Comparison of ENCODE assay signal across 15 cellular contexts in the genomic region with DNA sequence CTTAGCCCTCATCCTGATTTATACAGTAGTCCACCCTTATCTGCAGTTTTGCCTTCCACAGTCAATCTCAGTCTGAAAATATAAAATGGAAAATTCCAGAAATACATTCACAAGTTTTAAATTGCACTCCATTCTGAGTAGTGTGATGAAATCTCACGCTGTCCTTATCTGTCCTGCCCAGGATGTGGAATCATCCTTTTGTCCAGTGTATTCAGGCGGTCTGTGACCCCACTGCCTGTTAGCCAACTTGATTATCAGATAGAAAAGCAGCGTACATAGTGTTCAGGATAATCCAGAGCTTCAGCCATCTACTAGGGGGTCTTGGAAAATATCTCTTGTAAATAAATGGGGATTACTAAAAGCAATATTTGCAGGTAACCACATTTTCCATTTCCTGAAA.
DNase-seq lines count a peak whose midpoint lies in the region; ATAC-seq, FAIRE-seq and TF ChIP-seq lines count a peak whose summit lies in the region.
"Had no signal": no experiment of that assay in that cellular context is flagged by ENCODE, and none has a peak within 500 bp of the region (broad histone marks: within the 10 kb centered on the region; RNA-seq: fewer than 3 reads in every experiment).

No MANE protein-coding gene starts in this region.

- ATAC-seq in HepG2 (peak; percentile 48; the same call in 1 of the 3 replicates), right lobe of liver (no peak), left colon (no peak), upper lobe of left lung (ENCODE audit: low FRiP score in 2 of 2) (no peak)
- ATAC-seq: CD8-positive, alpha-beta T cell had no signal

- H2AFZ ChIP-seq in HepG2 (ENCODE audit: low read length), result no peak overlapping the region

- H3K79me2 ChIP-seq in HepG2 (ENCODE audit: insufficient read depth, low read length), result no peaks in the 10 kb centered on the region

- CTCF ChIA-PET in HepG2 (lab: Yijun Ruan, JAX; ENCODE audit: low intra/inter-chr PET ratio, low total read pairs), result no interaction called here

- TF ChIP-seq RAD21 in HepG2 (CRISPR knock-in tag; IDR thresholded peaks at IDR 0.05), result no peak

- H3K36me3 ChIP-seq in HepG2 (replicated peaks in 1 of 2; ENCODE audit: control insufficient read depth in 1 of 2, insufficient read depth in 2 of 2, low read length in 2 of 2), result no peaks in the 10 kb centered on the region
- H3K36me3 ChIP-seq in right lobe of liver, result no peaks in the 10 kb centered on the region
- H3K36me3 ChIP-seq in upper lobe of left lung, result no peaks in the 10 kb centered on the region
- H3K36me3 ChIP-seq: HAP-1 had no signal

- H3K27ac ChIP-seq in HepG2 (ENCODE audit: extremely low read length, insufficient read depth, low read length) (no peak overlapping the region), right lobe of liver (no peak overlapping the region), upper lobe of left lung (no peak overlapping the region)
- H3K27ac ChIP-seq: 22Rv1 had no signal

- 3% methylated on average over 3 of the region's 3 CpGs for WGBS in HepG2 (ENCODE audit: low lambda C conversion rate)
- 34% methylated on average over 3 of the region's 3 CpGs for WGBS in right lobe of liver (ENCODE audit: insufficient coverage, low coverage, low lambda C conversion rate, missing lambda C conversion rate)
- WGBS in upper lobe of left lung, 2 donors, result 68 to 76% methylated on average over 3 of the region's 3 CpGs

- intact Hi-C loops in HepG2 (cut with micrococcal nuclease; ENCODE audit: unreplicated experiment), result no loop called here
- intact Hi-C loops in right lobe of liver (cut with DNase I), result no loop called here
- intact Hi-C loops in left colon (cut with DNase I, micrococcal nuclease), result no loop called here

- no peaks in the 10 kb centered on the region for H4K20me1 ChIP-seq in HepG2 (ENCODE audit: insufficient read depth, low read length)

- no peak for TF ChIP-seq EP300 in HepG2 (IDR thresholded peaks at IDR 0.05; ENCODE audit: low read depth in 2 of 2, low read length in 2 of 2)
- no peak for TF ChIP-seq EP300 in HepG2 (CRISPR knock-in tag; IDR thresholded peaks at IDR 0.05; ENCODE audit: borderline replicate concordance)
- no peak for TF ChIP-seq EP300 in upper lobe of left lung (IDR thresholded peaks at IDR 0.05)

- DNase-seq in HepG2 (ENCODE audit: low spot score) (peak; percentile 9), right lobe of liver (no peak), SW 1271 (lab: John Stamatoyannopoulos, UW) (peak; percentile 1 to 30), choroid plexus epithelial cell (ENCODE audit: low read depth) (peak; percentile 27), iris pigment epithelial cell (ENCODE audit: low read depth) (peak; percentile 8), left colon (no peak), upper lobe of left lung (no peak)
- no peak for DNase-seq in stimulated activated CD4-positive, alpha-beta T cell treated with anti-CD3 and anti-CD28 coated beads, Interleukin-2, amount 100 ng/mL, for 24 hours
- DNase-seq: CD8-positive, alpha-beta T cell; COR-L47; GF-D8 had no signal

- H3K4me3 ChIP-seq in HepG2 (replicated peaks in 1 of 3; ENCODE audit: insufficient read depth in 1 of 3, low read depth in 2 of 3, low read length in 3 of 3) (no peak overlapping the region), right lobe of liver (no peak overlapping the region), choroid plexus epithelial cell (ENCODE audit: low read depth, low read length) (no peak overlapping the region), upper lobe of left lung (no peak overlapping the region)
- H3K4me3 ChIP-seq: HAP-1 had no signal

- H3K9me3 ChIP-seq in HepG2 (ENCODE audit: low read length), result peaks cover 7% of the 10 kb centered on the region
- H3K9me3 ChIP-seq in right lobe of liver, result no peaks in the 10 kb centered on the region
- no peaks in the 10 kb centered on the region for H3K9me3 ChIP-seq in upper lobe of left lung
- H3K9me3 ChIP-seq: HAP-1 had no signal

- H3K4me2 ChIP-seq in HepG2 (ENCODE audit: low read depth, low read length), result no peak overlapping the region

- no peak overlapping the region for H3K9ac ChIP-seq in HepG2 (ENCODE audit: insufficient read depth, low read depth, low read length)

- H3K27me3 ChIP-seq in HepG2 (ENCODE audit: control insufficient read depth in 1 of 2, insufficient read depth in 2 of 2, low read length in 2 of 2) (no peaks in the 10 kb centered on the region; a peak in 1 of 5 replicates), right lobe of liver (no peaks in the 10 kb centered on the region), upper lobe of left lung (no peaks in the 10 kb centered on the region)

- no peak for TF ChIP-seq CTCF in HepG2 (CRISPR knock-in tag; IDR thresholded peaks at IDR 0.05)
- no peak for TF ChIP-seq CTCF in right lobe of liver (IDR thresholded peaks at IDR 0.05)
- TF ChIP-seq CTCF in choroid plexus epithelial cell (conservative IDR thresholded peaks at IDR 0.05; ENCODE audit: low read depth, low read length), result no peak
- TF ChIP-seq CTCF in upper lobe of left lung (IDR thresholded peaks at IDR 0.05), result no peak

- in situ Hi-C loops in HepG2 (cut with HindIII; ENCODE audit: extremely low pct_ligation_motif_present, low pct_unique_long_range_greater_than_20kb), result no loop called here

- FAIRE-seq in HepG2 (lab: Jason Lieb, UNC), result no peak
- FAIRE-seq: D721Med, H1 had no signal

- TF ChIP-seq POLR2A in HepG2 (IDR thresholded peaks at IDR 0.05; ENCODE audit: insufficient read depth in 1 of 2, low read depth in 2 of 2, low read length in 2 of 2) (no peak), right lobe of liver (IDR thresholded peaks at IDR 0.05) (no peak), upper lobe of left lung (IDR thresholded peaks at IDR 0.05) (no peak)

- H3K4me1 ChIP-seq in HepG2 (ENCODE audit: insufficient read depth, low read length) (no peaks in the 10 kb centered on the region), right lobe of liver (no peaks in the 10 kb centered on the region), upper lobe of left lung (no peaks in the 10 kb centered on the region)
- H3K4me1 ChIP-seq: HAP-1 had no signal

- BruUV-seq in HepG2 (replicated peaks; lab: Mats Ljungman, UMichigan), result no TSS peak

- POLR2A ChIA-PET in HepG2 (lab: Yijun Ruan, JAX), result no interaction called here

TF ChIP-seq in HepG2, 621 proteins besides CTCF, POLR2A, EP300 and RAD21:
- TF ChIP-seq ZNF12 (CRISPR knock-in tag; IDR thresholded peaks at IDR 0.05) (no peak), FOSL2 (CRISPR knock-in tag; IDR thresholded peaks at IDR 0.05) (peak; percentile 86)
- TF ChIP-seq, protein P1, sequence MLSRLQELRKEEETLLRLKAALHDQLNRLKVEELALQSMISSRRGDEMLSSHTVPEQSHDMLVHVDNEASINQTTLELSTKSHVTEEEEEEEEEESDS (CRISPR knock-in tag; IDR thresholded peaks at IDR 0.05; ENCODE audit: borderline replicate concordance), result no peak
- TF ChIP-seq, protein P2, sequence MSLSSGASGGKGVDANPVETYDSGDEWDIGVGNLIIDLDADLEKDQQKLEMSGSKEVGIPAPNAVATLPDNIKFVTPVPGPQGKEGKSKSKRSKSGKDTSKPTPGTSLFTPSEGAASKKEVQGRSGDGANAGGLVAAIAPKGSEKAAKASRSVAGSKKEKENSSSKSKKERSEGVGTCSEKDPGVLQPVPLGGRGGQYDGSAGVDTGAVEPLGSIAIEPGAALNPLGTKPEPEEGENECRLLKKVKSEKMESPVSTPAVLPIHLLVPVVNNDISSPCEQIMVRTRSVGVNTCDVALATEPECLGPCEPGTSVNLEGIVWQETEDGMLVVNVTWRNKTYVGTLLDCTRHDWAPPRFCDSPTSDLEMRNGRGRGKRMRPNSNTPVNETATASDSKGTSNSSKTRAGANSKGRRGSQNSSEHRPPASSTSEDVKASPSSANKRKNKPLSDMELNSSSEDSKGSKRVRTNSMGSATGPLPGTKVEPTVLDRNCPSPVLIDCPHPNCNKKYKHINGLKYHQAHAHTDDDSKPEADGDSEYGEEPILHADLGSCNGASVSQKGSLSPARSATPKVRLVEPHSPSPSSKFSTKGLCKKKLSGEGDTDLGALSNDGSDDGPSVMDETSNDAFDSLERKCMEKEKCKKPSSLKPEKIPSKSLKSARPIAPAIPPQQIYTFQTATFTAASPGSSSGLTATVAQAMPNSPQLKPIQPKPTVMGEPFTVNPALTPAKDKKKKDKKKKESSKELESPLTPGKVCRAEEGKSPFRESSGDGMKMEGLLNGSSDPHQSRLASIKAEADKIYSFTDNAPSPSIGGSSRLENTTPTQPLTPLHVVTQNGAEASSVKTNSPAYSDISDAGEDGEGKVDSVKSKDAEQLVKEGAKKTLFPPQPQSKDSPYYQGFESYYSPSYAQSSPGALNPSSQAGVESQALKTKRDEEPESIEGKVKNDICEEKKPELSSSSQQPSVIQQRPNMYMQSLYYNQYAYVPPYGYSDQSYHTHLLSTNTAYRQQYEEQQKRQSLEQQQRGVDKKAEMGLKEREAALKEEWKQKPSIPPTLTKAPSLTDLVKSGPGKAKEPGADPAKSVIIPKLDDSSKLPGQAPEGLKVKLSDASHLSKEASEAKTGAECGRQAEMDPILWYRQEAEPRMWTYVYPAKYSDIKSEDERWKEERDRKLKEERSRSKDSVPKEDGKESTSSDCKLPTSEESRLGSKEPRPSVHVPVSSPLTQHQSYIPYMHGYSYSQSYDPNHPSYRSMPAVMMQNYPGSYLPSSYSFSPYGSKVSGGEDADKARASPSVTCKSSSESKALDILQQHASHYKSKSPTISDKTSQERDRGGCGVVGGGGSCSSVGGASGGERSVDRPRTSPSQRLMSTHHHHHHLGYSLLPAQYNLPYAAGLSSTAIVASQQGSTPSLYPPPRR (CRISPR knock-in tag; IDR thresholded peaks at IDR 0.05; ENCODE audit: borderline replicate concordance), result no peak

Comparison
In these comparisons a context has a peak if more than half of its experiments do, and no peak if none do; other contexts are left out.
1. DNase-seq: peak in HepG2 (single experiment), SW 1271 (2 of 2), choroid plexus epithelial cell (single experiment) and iris pigment epithelial cell (single experiment); none in right lobe of liver (0 of 3), left colon (0 of 2), upper lobe of left lung (0 of 2) and stimulated activated CD4-positive, alpha-beta T cell treated with anti-CD3 and anti-CD28 coated beads, Interleukin-2, amount 100 ng/mL, for 24 hours (0 of 2).